Comparison of ENCODE assay signal across 1 cellular context in the genomic region with DNA sequence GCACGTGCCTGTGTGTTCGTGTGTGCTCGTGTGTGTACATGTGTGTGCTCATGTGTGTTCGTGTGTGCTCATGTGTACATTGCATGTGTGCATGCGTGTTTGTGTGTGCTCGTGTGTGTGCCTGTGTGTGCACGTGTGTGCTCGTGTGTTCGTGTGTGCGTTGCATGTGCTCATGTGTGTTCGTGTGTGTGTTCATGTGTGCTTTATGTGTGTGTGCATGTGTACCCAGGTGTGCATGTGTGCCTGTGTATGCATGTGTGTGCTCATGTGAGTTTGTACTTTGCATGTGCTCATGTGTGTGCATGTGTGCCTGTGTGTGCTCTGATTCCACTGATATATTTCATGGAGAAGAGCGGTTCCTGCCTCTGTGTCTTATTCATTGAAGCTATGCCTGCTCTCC.
TF ChIP-seq lines count a peak whose summit lies in the region.

No MANE protein-coding gene starts in this region.

TF ChIP-seq in GM12878, 131 proteins besides CTCF, POLR2A, EP300 and RAD21 (continued from another document):
- TF ChIP-seq NR2C2 (IDR thresholded peaks at IDR 0.05; ENCODE audit: borderline replicate concordance, control insufficient read depth, insufficient read length, low read depth) = peak; percentile 32
